In the genomic region with DNA sequence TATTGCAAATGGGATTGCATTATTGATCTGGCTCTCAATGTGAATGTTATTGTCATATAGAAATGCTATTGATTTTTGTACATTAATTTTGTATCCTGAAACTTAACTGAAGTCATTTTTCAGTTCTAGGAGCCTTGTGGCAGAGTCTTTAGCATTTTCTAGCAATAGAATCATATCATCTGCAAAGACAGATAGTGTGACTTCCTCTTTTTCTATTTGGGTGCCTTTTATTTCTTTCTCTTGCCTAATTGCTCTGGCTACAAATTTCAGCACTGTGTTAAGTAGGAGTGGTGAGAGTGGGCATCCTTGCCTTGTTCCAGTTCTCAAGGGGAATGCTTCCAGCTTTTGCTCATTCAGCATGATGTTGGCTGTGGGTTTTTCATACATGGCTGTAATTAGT, we compare ENCODE assay signal across 19 cellular contexts.
"Had no signal": no experiment of that assay in that cellular context is flagged by ENCODE, and none has a peak within 500 bp of the region (broad histone marks: within the 10 kb centered on the region; RNA-seq: fewer than 3 reads in every experiment).

No MANE protein-coding gene starts in this region.

- H3K36me3 ChIP-seq: breast epithelium, sigmoid colon, spleen, thoracic aorta, upper lobe of left lung had no signal

- ATAC-seq: activated CD4-positive, alpha-beta T cell treated with anti-CD3 and anti-CD28 coated beads for 36 hours; stimulated activated naive B cell treated with anti-CD40 and anti-IgM and Interleukin-4, amounts not matched to agents 10 μg/mL and 1 μg/mL and 100 μg/mL, for 72 hours; WTC11 had no signal

- FAIRE-seq: endometrium, keratinocyte had no signal

- H3K9me3 ChIP-seq: breast epithelium, sigmoid colon, spleen, thoracic aorta, upper lobe of left lung had no signal

- H3K4me1 ChIP-seq: breast epithelium, parathyroid adenoma, sigmoid colon, spleen, upper lobe of left lung had no signal

- DNase-seq: activated CD4-positive, alpha-beta T cell treated with anti-CD3 and anti-CD28 coated beads for 36 hours; activated CD4-positive, alpha-beta T cell treated with anti-CD3 and anti-CD28 coated beads, Interleukin-2, amount 50 U/mL, for 48 hours; activated gamma-delta T cell; cortex of kidney; erythroblast; foreskin melanocyte; hypothalamus; sigmoid colon; spleen; stimulated activated CD4-positive, alpha-beta T cell treated with anti-CD3 and anti-CD28 coated beads, Interleukin-4, amount 100 ng/mL, for 4 hours; stimulated activated naive B cell treated with anti-CD40 and anti-IgM and Interleukin-4, amounts not matched to agents 10 μg/mL and 1 μg/mL and 100 μg/mL, for 72 hours; upper lobe of left lung had no signal

- H3K4me3 ChIP-seq: breast epithelium, lung, sigmoid colon, spleen, thoracic aorta, upper lobe of left lung had no signal

- H3K27ac ChIP-seq: breast epithelium, parathyroid adenoma, sigmoid colon, spleen, thoracic aorta, upper lobe of left lung had no signal

- H3K27me3 ChIP-seq: sigmoid colon, spleen, upper lobe of left lung had no signal
